Comparison of ENCODE assay signal across 15 cellular contexts in the genomic region with DNA sequence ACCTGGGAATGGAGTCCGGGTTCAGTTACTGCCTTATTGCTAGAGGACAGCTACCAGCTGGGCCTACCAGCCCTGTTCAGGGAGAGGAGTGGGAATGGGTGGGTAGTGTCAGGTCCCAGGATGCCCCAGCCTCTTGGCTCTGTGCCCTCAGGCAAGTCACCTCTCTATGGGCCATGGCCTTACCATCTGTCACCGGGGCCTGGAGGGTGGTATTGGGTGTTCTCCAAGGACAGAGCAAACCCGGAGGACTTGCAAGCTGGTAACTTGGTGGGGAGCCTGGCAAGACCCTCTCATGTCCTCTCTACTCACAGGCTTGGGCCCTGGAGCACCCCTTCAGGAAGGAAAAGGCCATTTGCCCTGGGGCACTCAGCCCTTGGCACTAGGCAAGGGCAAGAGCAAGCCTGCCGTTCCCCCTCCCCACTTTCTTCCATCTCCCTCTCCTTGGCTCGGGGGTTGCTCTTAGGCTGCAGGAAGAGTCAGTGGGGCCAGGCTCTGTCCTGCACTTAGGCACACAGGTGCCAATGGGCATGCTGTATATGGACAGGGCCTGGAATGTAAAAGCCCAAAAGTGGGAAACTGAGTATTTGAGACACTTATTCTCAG.
DNase-seq lines count a peak whose midpoint lies in the region; ATAC-seq and TF ChIP-seq lines count a peak whose summit lies in the region.
"Had no signal": no experiment of that assay in that cellular context is flagged by ENCODE, and none has a peak within 500 bp of the region (broad histone marks: within the 10 kb centered on the region; RNA-seq: fewer than 3 reads in every experiment).

No MANE protein-coding gene starts in this region.

- no peak overlapping the region for H3K27ac Mint-ChIP-seq in CD4-positive, alpha-beta T cell
- H3K27ac Mint-ChIP-seq: GM23338, H9 had no signal

- CTCF ChIA-PET in CD4-positive, alpha-beta T cell (lab: Charles Lee) = no interaction called here

- H3K4me3 Mint-ChIP-seq in CD4-positive, alpha-beta T cell = peak overlapping the region; percentile 56
- H3K4me3 Mint-ChIP-seq: CD14-positive monocyte had no signal

- peaks cover 46% of the 10 kb centered on the region for H3K4me1 Mint-ChIP-seq in CD4-positive, alpha-beta T cell (ENCODE audit: low read depth)

- POLR2A ChIA-PET in CD4-positive, alpha-beta T cell (lab: Charles Lee) = no interaction called here

- H3K4me1 ChIP-seq in ascending aorta = no peaks in the 10 kb centered on the region

- no peaks in the 10 kb centered on the region for H3K9me3 ChIP-seq in CD4-positive, alpha-beta T cell (ENCODE audit: control insufficient read depth, low read length)
- H3K9me3 ChIP-seq in ascending aorta = no peaks in the 10 kb centered on the region
- H3K9me3 ChIP-seq: Caco-2 had no signal

- peaks cover 78% of the 10 kb centered on the region for H3K36me3 Mint-ChIP-seq in CD4-positive, alpha-beta T cell (ENCODE audit: low read depth)

- H3K27me3 Mint-ChIP-seq in CD4-positive, alpha-beta T cell = no peaks in the 10 kb centered on the region
- H3K27me3 Mint-ChIP-seq: CD8-positive, alpha-beta memory T cell had no signal

- H3K36me3 ChIP-seq in ascending aorta = peaks cover 8 to 24% of the 10 kb centered on the region in 2 donors

- H3K4me3 ChIP-seq in ascending aorta = no peak overlapping the region
- H3K4me3 ChIP-seq: GM12878, GM23338 had no signal

- no peaks in the 10 kb centered on the region for H3K27me3 ChIP-seq in CD4-positive, alpha-beta T cell (ENCODE audit: control insufficient read depth, insufficient read depth, low read length)
- H3K27me3 ChIP-seq in ascending aorta = no peaks in the 10 kb centered on the region

- no peak for ATAC-seq in CD4-positive, alpha-beta T cell (ENCODE audit: poor library complexity)
- ATAC-seq in HG03571 (IDR thresholded peaks at IDR 0.05; ENCODE audit: unreplicated experiment) = no peak
- ATAC-seq: GM12878, GM23338 had no signal

- no peak overlapping the region for H3K27ac ChIP-seq in CD4-positive, alpha-beta T cell (ENCODE audit: low read depth, low read length)
- no peak overlapping the region for H3K27ac ChIP-seq in ascending aorta
- H3K27ac ChIP-seq: 22Rv1 had no signal

- intact Hi-C loops in CD4-positive, alpha-beta T cell (cut with DNase I, micrococcal nuclease) = loop anchor here in 1 of 2 experiments (5.0 to 10.0 kb wide), 2 partner anchors 174 to 519 kb away; a partner anchor contains a TSS
- intact Hi-C loops in ascending aorta (cut with DNase I) = no loop called here

- TF ChIP-seq CTCF in CD4-positive, alpha-beta T cell (IDR thresholded peaks at IDR 0.05) = no peak
- no peak for TF ChIP-seq CTCF in ascending aorta (IDR thresholded peaks at IDR 0.05)

- DNase-seq in DMS 273 (lab: John Stamatoyannopoulos, UW; ENCODE audit: unreplicated experiment) (peak; percentile 57), DMS 273 treated with DMSO at 0.1 percent for 48 hours (lab: John Stamatoyannopoulos, UW) (no peak), NCI-H69 (lab: John Stamatoyannopoulos, UW) (peak; percentile 3), cerebellum (ENCODE audit: low spot score) (peak; percentile 54), ascending aorta (ENCODE audit: low spot score in 2 of 2) (no peak)
- no peak for DNase-seq in CD4-positive, alpha-beta T cell
- DNase-seq in activated CD4-positive, alpha-beta T cell treated with anti-CD3 and anti-CD28 coated beads, Interleukin-2, amount 50 U/mL, for 4 hours = no peak
- DNase-seq: Caco-2; CD8-positive, alpha-beta memory T cell; H9 had no signal

- no peaks in the 10 kb centered on the region for H3K9me3 Mint-ChIP-seq in CD4-positive, alpha-beta T cell
- H3K9me3 Mint-ChIP-seq: CD8-positive, alpha-beta memory T cell; GM23338; H9 had no signal

Comparison
In these comparisons a context has a peak if more than half of its experiments do, and no peak if none do; other contexts are left out.
1. DNase-seq: peak in DMS 273 (single experiment), NCI-H69 (single experiment) and cerebellum (single experiment); none in DMS 273 treated with DMSO at 0.1 percent for 48 hours (single experiment), CD4-positive, alpha-beta T cell (0 of 10), ascending aorta (0 of 2) and activated CD4-positive, alpha-beta T cell treated with anti-CD3 and anti-CD28 coated beads, Interleukin-2, amount 50 U/mL, for 4 hours (0 of 2).